16 cellular contexts compared by ENCODE assay signal in genomic region chr18:44798433-44799048, GRCh38.
DNase-seq lines count a peak whose midpoint lies in the region; ATAC-seq and TF ChIP-seq lines count a peak whose summit lies in the region.
"Had no signal": no experiment of that assay in that cellular context is flagged by ENCODE, and none has a peak within 500 bp of the region (broad histone marks: within the 10 kb centered on the region; RNA-seq: fewer than 3 reads in every experiment).

No MANE protein-coding gene starts in this region.

- no peak for TF ChIP-seq CTCF in activated CD8-positive, alpha-beta T cell treated with anti-CD3 and anti-CD28 coated beads for 36 hours (IDR thresholded peaks at IDR 0.05)

- H3K9me3 Mint-ChIP-seq in activated CD8-positive, alpha-beta T cell treated with anti-CD3 and anti-CD28 coated beads for 36 hours, result peaks cover 5% of the 10 kb centered on the region
- H3K9me3 Mint-ChIP-seq in activated CD8-positive, alpha-beta T cell treated with anti-CD3 and anti-CD28 coated beads, Interleukin-2, amount 10 ng/mL, durations not matched to agents 7 days and 5 days (ENCODE audit: insufficient read depth), result peaks cover 4% of the 10 kb centered on the region
- peaks cover 4% of the 10 kb centered on the region for H3K9me3 Mint-ChIP-seq in stimulated activated effector memory CD8-positive, alpha-beta T cell treated with anti-CD3 and anti-CD28 coated beads, Interleukin-12 subunit alpha, Interleukin-12 subunit beta, amount 100 ng/mL, for 72 hours
- H3K9me3 Mint-ChIP-seq in activated CD8-positive, alpha-beta memory T cell treated with anti-CD3 and anti-CD28 coated beads, Interleukin-2, amount 10 ng/mL, durations not matched to agents 7 days and 5 days (ENCODE audit: low read depth), result peaks cover 4% of the 10 kb centered on the region

- peak overlapping the region; percentile 56 for H3K27ac Mint-ChIP-seq in activated CD8-positive, alpha-beta T cell treated with anti-CD3 and anti-CD28 coated beads for 36 hours
- H3K27ac Mint-ChIP-seq in activated CD8-positive, alpha-beta T cell treated with anti-CD3 and anti-CD28 coated beads, Interleukin-2, amount 10 ng/mL, durations not matched to agents 7 days and 5 days, result no peak overlapping the region
- peak overlapping the region; percentile 15 for H3K27ac Mint-ChIP-seq in stimulated activated effector memory CD8-positive, alpha-beta T cell treated with anti-CD3 and anti-CD28 coated beads, Interleukin-12 subunit alpha, Interleukin-12 subunit beta, amount 100 ng/mL, for 72 hours
- H3K27ac Mint-ChIP-seq in activated CD8-positive, alpha-beta memory T cell treated with anti-CD3 and anti-CD28 coated beads, Interleukin-2, amount 10 ng/mL, durations not matched to agents 7 days and 5 days, result no peak overlapping the region

- no peak for DNase-seq in activated CD8-positive, alpha-beta T cell treated with anti-CD3 and anti-CD28 coated beads for 36 hours
- no peak for DNase-seq in activated CD8-positive, alpha-beta T cell treated with anti-CD3 and anti-CD28 coated beads, Interleukin-2, amount 10 ng/mL, durations not matched to agents 7 days and 5 days
- DNase-seq in MV-4-11 (lab: John Stamatoyannopoulos, UW) (peak; percentile 60), left ventricle myocardium superior (no peak), EL (no peak), NCI-H526 (lab: John Stamatoyannopoulos, UW) (no peak)
- no peak for DNase-seq in stimulated activated effector memory CD8-positive, alpha-beta T cell treated with anti-CD3 and anti-CD28 coated beads, Interleukin-12 subunit alpha, Interleukin-12 subunit beta, amount 100 ng/mL, for 72 hours (ENCODE audit: low spot score in 2 of 2)
- no peak for DNase-seq in activated CD8-positive, alpha-beta memory T cell treated with anti-CD3 and anti-CD28 coated beads, Interleukin-2, amount 10 ng/mL, durations not matched to agents 7 days and 5 days
- DNase-seq: ACHN; activated CD4-positive, alpha-beta T cell treated with anti-CD3 and anti-CD28 coated beads, Interleukin-2, amount 50 U/mL, for 48 hours; effector CD4-positive, alpha-beta T cell; GM23248; hippocampal formation; NCI-H2107; NCI-H774; stimulated activated CD4-positive, alpha-beta T cell treated with anti-CD3 and anti-CD28 coated beads, Interleukin-1b, Interleukin-23, amount 100 ng/mL, for 48 hours had no signal

- no peaks in the 10 kb centered on the region for H3K27me3 Mint-ChIP-seq in activated CD8-positive, alpha-beta T cell treated with anti-CD3 and anti-CD28 coated beads for 36 hours
- H3K27me3 Mint-ChIP-seq in activated CD8-positive, alpha-beta T cell treated with anti-CD3 and anti-CD28 coated beads, Interleukin-2, amount 10 ng/mL, durations not matched to agents 7 days and 5 days (ENCODE audit: low read depth), result peaks cover 3% of the 10 kb centered on the region
- H3K27me3 Mint-ChIP-seq in activated CD8-positive, alpha-beta memory T cell treated with anti-CD3 and anti-CD28 coated beads, Interleukin-2, amount 10 ng/mL, durations not matched to agents 7 days and 5 days, result no peaks in the 10 kb centered on the region

- intact Hi-C loops in activated CD8-positive, alpha-beta T cell treated with anti-CD3 and anti-CD28 coated beads for 36 hours (cut with micrococcal nuclease), result loop anchor here (5.0 kb wide), 2 partner anchors 71 to 89 kb away; no protein-coding TSS in a partner anchor
- intact Hi-C loops in left ventricle myocardium superior (cut with micrococcal nuclease), result no loop called here

- H3K4me1 Mint-ChIP-seq in activated CD8-positive, alpha-beta T cell treated with anti-CD3 and anti-CD28 coated beads for 36 hours (ENCODE audit: low read depth), result peaks cover 68% of the 10 kb centered on the region
- peaks cover 26% of the 10 kb centered on the region for H3K4me1 Mint-ChIP-seq in activated CD8-positive, alpha-beta T cell treated with anti-CD3 and anti-CD28 coated beads, Interleukin-2, amount 10 ng/mL, durations not matched to agents 7 days and 5 days (ENCODE audit: low read depth)
- peaks cover 58% of the 10 kb centered on the region for H3K4me1 Mint-ChIP-seq in stimulated activated effector memory CD8-positive, alpha-beta T cell treated with anti-CD3 and anti-CD28 coated beads, Interleukin-12 subunit alpha, Interleukin-12 subunit beta, amount 100 ng/mL, for 72 hours
- peaks cover 37% of the 10 kb centered on the region for H3K4me1 Mint-ChIP-seq in activated CD8-positive, alpha-beta memory T cell treated with anti-CD3 and anti-CD28 coated beads, Interleukin-2, amount 10 ng/mL, durations not matched to agents 7 days and 5 days

- no peak overlapping the region for H3K4me3 Mint-ChIP-seq in activated CD8-positive, alpha-beta T cell treated with anti-CD3 and anti-CD28 coated beads for 36 hours
- no peak overlapping the region for H3K4me3 Mint-ChIP-seq in activated CD8-positive, alpha-beta T cell treated with anti-CD3 and anti-CD28 coated beads, Interleukin-2, amount 10 ng/mL, durations not matched to agents 7 days and 5 days
- H3K4me3 Mint-ChIP-seq in stimulated activated effector memory CD8-positive, alpha-beta T cell treated with anti-CD3 and anti-CD28 coated beads, Interleukin-12 subunit alpha, Interleukin-12 subunit beta, amount 100 ng/mL, for 72 hours, result no peak overlapping the region
- H3K4me3 Mint-ChIP-seq in activated CD8-positive, alpha-beta memory T cell treated with anti-CD3 and anti-CD28 coated beads, Interleukin-2, amount 10 ng/mL, durations not matched to agents 7 days and 5 days, result no peak overlapping the region

- CTCF ChIA-PET in activated CD8-positive, alpha-beta T cell treated with anti-CD3 and anti-CD28 coated beads for 36 hours (lab: Charles Lee), result interaction anchor here (1.1 to 1.6 kb wide), 3 partner anchors 18 to 73 kb away, joined by 3 to 4 read pairs (median 3); no protein-coding TSS in a partner anchor
- CTCF ChIA-PET in activated CD8-positive, alpha-beta T cell treated with anti-CD3 and anti-CD28 coated beads, Interleukin-2, amount 10 ng/mL, durations not matched to agents 7 days and 5 days (lab: Charles Lee), result interaction anchor here (1.0 to 1.2 kb wide), 3 partner anchors 10 to 115 kb away, joined by 3 to 4 read pairs (median 3); no protein-coding TSS in a partner anchor
- CTCF ChIA-PET in activated CD8-positive, alpha-beta memory T cell treated with anti-CD3 and anti-CD28 coated beads, Interleukin-2, amount 10 ng/mL, durations not matched to agents 7 days and 5 days (lab: Charles Lee), result interaction anchor here (1.2 to 1.8 kb wide), 5 partner anchors 10 to 120 kb away, joined by 3 to 8 read pairs (median 4); no protein-coding TSS in a partner anchor

- ATAC-seq in activated CD8-positive, alpha-beta T cell treated with anti-CD3 and anti-CD28 coated beads for 36 hours, result peak; percentile 29
- no peak for ATAC-seq in activated CD8-positive, alpha-beta T cell treated with anti-CD3 and anti-CD28 coated beads, Interleukin-2, amount 10 ng/mL, durations not matched to agents 7 days and 5 days
- ATAC-seq in left ventricle myocardium superior, result peak; percentile 64
- peak; percentile 29 for ATAC-seq in stimulated activated effector memory CD8-positive, alpha-beta T cell treated with anti-CD3 and anti-CD28 coated beads, Interleukin-12 subunit alpha, Interleukin-12 subunit beta, amount 100 ng/mL, for 72 hours
- no peak for ATAC-seq in activated CD8-positive, alpha-beta memory T cell treated with anti-CD3 and anti-CD28 coated beads, Interleukin-2, amount 10 ng/mL, durations not matched to agents 7 days and 5 days

- H3K36me3 Mint-ChIP-seq in activated CD8-positive, alpha-beta T cell treated with anti-CD3 and anti-CD28 coated beads for 36 hours (ENCODE audit: low read depth), result peaks cover 13% of the 10 kb centered on the region
- H3K36me3 Mint-ChIP-seq in activated CD8-positive, alpha-beta T cell treated with anti-CD3 and anti-CD28 coated beads, Interleukin-2, amount 10 ng/mL, durations not matched to agents 7 days and 5 days (ENCODE audit: low read depth), result peaks cover 11% of the 10 kb centered on the region
- H3K36me3 Mint-ChIP-seq in stimulated activated effector memory CD8-positive, alpha-beta T cell treated with anti-CD3 and anti-CD28 coated beads, Interleukin-12 subunit alpha, Interleukin-12 subunit beta, amount 100 ng/mL, for 72 hours, result peaks cover 26% of the 10 kb centered on the region
- H3K36me3 Mint-ChIP-seq in activated CD8-positive, alpha-beta memory T cell treated with anti-CD3 and anti-CD28 coated beads, Interleukin-2, amount 10 ng/mL, durations not matched to agents 7 days and 5 days, result peaks cover 27% of the 10 kb centered on the region

- POLR2A ChIA-PET in activated CD8-positive, alpha-beta T cell treated with anti-CD3 and anti-CD28 coated beads for 36 hours (lab: Charles Lee), result interaction anchor here (1.3 to 1.4 kb wide), 2 partner anchors 39 to 73 kb away, joined by 3 to 4 read pairs; no protein-coding TSS in a partner anchor
- POLR2A ChIA-PET in activated CD8-positive, alpha-beta T cell treated with anti-CD3 and anti-CD28 coated beads, Interleukin-2, amount 10 ng/mL, durations not matched to agents 7 days and 5 days (lab: Charles Lee), result no interaction called here

Comparison
In these comparisons a context has a peak if more than half of its experiments do, and no peak if none do; other contexts are left out.
1. ATAC-seq: peak in activated CD8-positive, alpha-beta T cell treated with anti-CD3 and anti-CD28 coated beads for 36 hours (single experiment), left ventricle myocardium superior (single experiment) and stimulated activated effector memory CD8-positive, alpha-beta T cell treated with anti-CD3 and anti-CD28 coated beads, Interleukin-12 subunit alpha, Interleukin-12 subunit beta, amount 100 ng/mL, for 72 hours (single experiment); none in activated CD8-positive, alpha-beta T cell treated with anti-CD3 and anti-CD28 coated beads, Interleukin-2, amount 10 ng/mL, durations not matched to agents 7 days and 5 days (single experiment) and activated CD8-positive, alpha-beta memory T cell treated with anti-CD3 and anti-CD28 coated beads, Interleukin-2, amount 10 ng/mL, durations not matched to agents 7 days and 5 days (single experiment).
2. H3K27ac Mint-ChIP-seq: peak in activated CD8-positive, alpha-beta T cell treated with anti-CD3 and anti-CD28 coated beads for 36 hours (single experiment) and stimulated activated effector memory CD8-positive, alpha-beta T cell treated with anti-CD3 and anti-CD28 coated beads, Interleukin-12 subunit alpha, Interleukin-12 subunit beta, amount 100 ng/mL, for 72 hours (single experiment); none in activated CD8-positive, alpha-beta T cell treated with anti-CD3 and anti-CD28 coated beads, Interleukin-2, amount 10 ng/mL, durations not matched to agents 7 days and 5 days (single experiment) and activated CD8-positive, alpha-beta memory T cell treated with anti-CD3 and anti-CD28 coated beads, Interleukin-2, amount 10 ng/mL, durations not matched to agents 7 days and 5 days (single experiment).